10 cellular contexts compared by ENCODE assay signal in genomic region chr1:66275601-66276023, GRCh38.
DNase-seq lines count a peak whose midpoint lies in the region; ATAC-seq lines count a peak whose summit lies in the region.
"Had no signal": no experiment of that assay in that cellular context is flagged by ENCODE, and none has a peak within 500 bp of the region (broad histone marks: within the 10 kb centered on the region; RNA-seq: fewer than 3 reads in every experiment).

No MANE protein-coding gene starts in this region.

- POLR2A ChIA-PET in activated CD4-positive, alpha-beta memory T cell treated with anti-CD3 and anti-CD28 coated beads for 36 hours (lab: Charles Lee): interaction anchor here (0.9 to 2.9 kb wide), 14 partner anchors 15 to 171 kb away, joined by 3 to 29 read pairs (median 6); no protein-coding TSS in a partner anchor

- DNase-seq in NCI-H82 (lab: John Stamatoyannopoulos, UW) (peak; percentile 27), NCI-H82 treated with DMSO at 0.1 percent for 48 hours (lab: John Stamatoyannopoulos, UW; ENCODE audit: unreplicated experiment) (no peak), left ventricle myocardium superior (no peak), A172 (ENCODE audit: low spot score) (no peak), NOMO-1 treated with DMSO at 0.1 percent for 48 hours (lab: John Stamatoyannopoulos, UW; ENCODE audit: unreplicated experiment) (no peak), SKM-1 (lab: John Stamatoyannopoulos, UW; ENCODE audit: unreplicated experiment) (no peak)
- DNase-seq in activated CD4-positive, alpha-beta memory T cell treated with anti-CD3 and anti-CD28 coated beads for 36 hours: peak; percentile 57
- peak in 1 of 2 donors; percentile 63 for DNase-seq in stimulated activated effector memory CD8-positive, alpha-beta T cell treated with anti-CD3 and anti-CD28 coated beads, Interleukin-12 subunit alpha, Interleukin-12 subunit beta, amount 100 ng/mL, for 72 hours (ENCODE audit: low spot score in 2 of 2)
- DNase-seq: 8988T, thyroid gland had no signal

- H3K9me3 Mint-ChIP-seq in activated CD4-positive, alpha-beta memory T cell treated with anti-CD3 and anti-CD28 coated beads for 36 hours: no peaks in the 10 kb centered on the region
- H3K9me3 Mint-ChIP-seq in stimulated activated effector memory CD8-positive, alpha-beta T cell treated with anti-CD3 and anti-CD28 coated beads, Interleukin-12 subunit alpha, Interleukin-12 subunit beta, amount 100 ng/mL, for 72 hours: no peaks in the 10 kb centered on the region

- H3K27ac Mint-ChIP-seq in activated CD4-positive, alpha-beta memory T cell treated with anti-CD3 and anti-CD28 coated beads for 36 hours: peak overlapping the region; percentile 65
- H3K27ac Mint-ChIP-seq in stimulated activated effector memory CD8-positive, alpha-beta T cell treated with anti-CD3 and anti-CD28 coated beads, Interleukin-12 subunit alpha, Interleukin-12 subunit beta, amount 100 ng/mL, for 72 hours: peak overlapping the region; percentile 74

- intact Hi-C loops in activated CD4-positive, alpha-beta memory T cell treated with anti-CD3 and anti-CD28 coated beads for 36 hours (cut with micrococcal nuclease): loop anchor here (1.0 kb wide), 3 partner anchors 8 to 99 kb away; no protein-coding TSS in a partner anchor
- intact Hi-C loops in left ventricle myocardium superior (cut with micrococcal nuclease): no loop called here

- ATAC-seq in left ventricle myocardium superior: peak; percentile 6
- peak; percentile 12 for ATAC-seq in stimulated activated effector memory CD8-positive, alpha-beta T cell treated with anti-CD3 and anti-CD28 coated beads, Interleukin-12 subunit alpha, Interleukin-12 subunit beta, amount 100 ng/mL, for 72 hours

- H3K4me3 Mint-ChIP-seq in activated CD4-positive, alpha-beta memory T cell treated with anti-CD3 and anti-CD28 coated beads for 36 hours: peak overlapping the region; percentile 49
- H3K4me3 Mint-ChIP-seq in stimulated activated effector memory CD8-positive, alpha-beta T cell treated with anti-CD3 and anti-CD28 coated beads, Interleukin-12 subunit alpha, Interleukin-12 subunit beta, amount 100 ng/mL, for 72 hours: peak overlapping the region; percentile 60

- CTCF ChIA-PET in activated CD4-positive, alpha-beta memory T cell treated with anti-CD3 and anti-CD28 coated beads for 36 hours (lab: Charles Lee): interaction anchor here (0.6 to 2.9 kb wide), 13 partner anchors 14 to 170 kb away, joined by 3 to 22 read pairs (median 4); no protein-coding TSS in a partner anchor

- H3K27me3 Mint-ChIP-seq in activated CD4-positive, alpha-beta memory T cell treated with anti-CD3 and anti-CD28 coated beads for 36 hours: no peaks in the 10 kb centered on the region

- H3K4me1 Mint-ChIP-seq in activated CD4-positive, alpha-beta memory T cell treated with anti-CD3 and anti-CD28 coated beads for 36 hours (ENCODE audit: low read depth): peaks cover 88% of the 10 kb centered on the region
- peaks cover 88% of the 10 kb centered on the region for H3K4me1 Mint-ChIP-seq in stimulated activated effector memory CD8-positive, alpha-beta T cell treated with anti-CD3 and anti-CD28 coated beads, Interleukin-12 subunit alpha, Interleukin-12 subunit beta, amount 100 ng/mL, for 72 hours

- H3K36me3 Mint-ChIP-seq in activated CD4-positive, alpha-beta memory T cell treated with anti-CD3 and anti-CD28 coated beads for 36 hours: no peaks in the 10 kb centered on the region
- H3K36me3 Mint-ChIP-seq in stimulated activated effector memory CD8-positive, alpha-beta T cell treated with anti-CD3 and anti-CD28 coated beads, Interleukin-12 subunit alpha, Interleukin-12 subunit beta, amount 100 ng/mL, for 72 hours: peaks cover 20% of the 10 kb centered on the region

Comparison
In these comparisons a context has a peak if more than half of its experiments do, and no peak if none do; other contexts are left out.
1. DNase-seq: peak in NCI-H82 (single experiment) and activated CD4-positive, alpha-beta memory T cell treated with anti-CD3 and anti-CD28 coated beads for 36 hours (single experiment); none in NCI-H82 treated with DMSO at 0.1 percent for 48 hours (single experiment), left ventricle myocardium superior (single experiment), A172 (single experiment), NOMO-1 treated with DMSO at 0.1 percent for 48 hours (single experiment) and SKM-1 (single experiment).